In genomic region chr11:118917488-118918127, GRCh38 we compare ENCODE assay signal across 7 cellular contexts. TPM values are rescaled to one million over a fixed set of nuclear protein-coding genes. Genes with fewer than 3 reads are reported as not detected.
DNase-seq lines count a peak whose midpoint lies in the region; ATAC-seq and TF ChIP-seq lines count a peak whose summit lies in the region.

No MANE protein-coding gene starts in this region.

- H3K9me3 Mint-ChIP-seq in stimulated activated naive CD8-positive, alpha-beta T cell treated with anti-CD3 and anti-CD28 coated beads, Interleukin-15, amount 100 ng/mL, for 72 hours: no peaks in the 10 kb centered on the region

- peak overlapping the region; percentile 84 for H3K9ac ChIP-seq in mammary epithelial cell (ENCODE audit: insufficient read depth, low read length)

- H3K9me3 ChIP-seq in Peyer's patch (no peaks in the 10 kb centered on the region), mammary epithelial cell (replicated peaks; ENCODE audit: insufficient read depth, low read length) (no peaks in the 10 kb centered on the region)

- no peaks in the 10 kb centered on the region for H3K36me3 ChIP-seq in Peyer's patch
- no peaks in the 10 kb centered on the region for H3K36me3 ChIP-seq in mammary epithelial cell (ENCODE audit: insufficient read depth, low read length)

- peak; percentile 83 for DNase-seq in H4 (ENCODE audit: low spot score)
- peak in 2 of 3 donors; percentile 87 to 89 for DNase-seq in Peyer's patch
- DNase-seq in mammary epithelial cell: peak; percentile 94
- peak; percentile 56 to 83 for DNase-seq in stimulated activated naive CD8-positive, alpha-beta T cell treated with anti-CD3 and anti-CD28 coated beads, Interleukin-15, amount 100 ng/mL, for 72 hours

- intact Hi-C loops in mammary epithelial cell (cut with micrococcal nuclease): no loop called here

- peaks cover 22 to 100% (median 77%) of the 10 kb centered on the region in 4 donors for H3K4me1 ChIP-seq in Peyer's patch
- peaks cover 99% of the 10 kb centered on the region for H3K4me1 ChIP-seq in mammary epithelial cell (ENCODE audit: insufficient read depth, low read length)

- no TSS peak for BruUV-seq in mammary epithelial cell (replicated peaks; lab: Mats Ljungman, UMichigan)

- no peaks in the 10 kb centered on the region for H4K20me1 ChIP-seq in mammary epithelial cell (ENCODE audit: insufficient read depth, low read length)

- peaks cover 93% of the 10 kb centered on the region for H3K79me2 ChIP-seq in mammary epithelial cell (ENCODE audit: insufficient read depth, low read length)

- CTCF ChIA-PET in mammary epithelial cell (lab: Charles Lee; ENCODE audit: low non-redundant PET): interaction anchor here (0.6 kb wide), 1 partner anchor 312 kb away, joined by 5 read pairs; no protein-coding TSS in a partner anchor

- no peak overlapping the region for H2AFZ ChIP-seq in mammary epithelial cell (ENCODE audit: low read depth, low read length)

- TF ChIP-seq CTCF in Peyer's patch (IDR thresholded peaks at IDR 0.05): peak in 2 of 6 experiments; percentile 10 to 26
- TF ChIP-seq CTCF in mammary epithelial cell (conservative IDR thresholded peaks at IDR 0.05 in 1 of 2, IDR thresholded peaks at IDR 0.05 in 1 of 2; ENCODE audit: extremely low read depth in 1 of 2, insufficient read depth in 1 of 2, low read depth in 1 of 2, low read length in 2 of 2): no peak

- WGBS in mammary epithelial cell (ENCODE audit: low coverage, missing lambda C conversion rate): 0% methylated on average over 8 of the region's 13 CpGs

- H3K27ac ChIP-seq in Peyer's patch: peak overlapping the region; percentile 89 to 99 (median 96)
- H3K27ac ChIP-seq in mammary epithelial cell (ENCODE audit: insufficient read depth, low read depth, low read length): peak overlapping the region; percentile 88
- peak overlapping the region; percentile 79 for H3K27ac ChIP-seq in layer of hippocampus (ENCODE audit: low read depth, low read length)

- in situ Hi-C loops in mammary epithelial cell (cut with MboI; ENCODE audit: low sequenced_read_pairs in 2 of 2): no loop called here

- H3K27me3 ChIP-seq in Peyer's patch (no peaks in the 10 kb centered on the region), mammary epithelial cell (ENCODE audit: insufficient read depth, low read length) (no peaks in the 10 kb centered on the region), layer of hippocampus (ENCODE audit: control insufficient read depth, insufficient read depth, low read length) (no peaks in the 10 kb centered on the region)

- H3K27ac Mint-ChIP-seq in stimulated activated naive CD8-positive, alpha-beta T cell treated with anti-CD3 and anti-CD28 coated beads, Interleukin-15, amount 100 ng/mL, for 72 hours: peak overlapping the region; percentile 97 to 98

- H3K4me3 Mint-ChIP-seq in stimulated activated naive CD8-positive, alpha-beta T cell treated with anti-CD3 and anti-CD28 coated beads, Interleukin-15, amount 100 ng/mL, for 72 hours: peak overlapping the region; percentile 84 to 89

- peak overlapping the region; percentile 9 to 52 (median 31) for H3K4me3 ChIP-seq in Peyer's patch
- H3K4me3 ChIP-seq in mammary epithelial cell (replicated peaks in 1 of 3; ENCODE audit: insufficient read depth in 1 of 3, low read depth in 2 of 3, low read length in 3 of 3): peak overlapping the region in 1 of 3 experiments; percentile 7

- H3K27me3 Mint-ChIP-seq in stimulated activated naive CD8-positive, alpha-beta T cell treated with anti-CD3 and anti-CD28 coated beads, Interleukin-15, amount 100 ng/mL, for 72 hours: no peaks in the 10 kb centered on the region

- H3K4me2 ChIP-seq in mammary epithelial cell (ENCODE audit: insufficient read depth, low read depth, low read length): peak overlapping the region; percentile 64

- H3K4me1 Mint-ChIP-seq in stimulated activated naive CD8-positive, alpha-beta T cell treated with anti-CD3 and anti-CD28 coated beads, Interleukin-15, amount 100 ng/mL, for 72 hours: peaks cover 100% of the 10 kb centered on the region

- peak; percentile 63 for ATAC-seq in stimulated activated naive CD8-positive, alpha-beta T cell treated with anti-CD3 and anti-CD28 coated beads, Interleukin-15, amount 100 ng/mL, for 72 hours
- ATAC-seq in GM18858 (IDR thresholded peaks at IDR 0.05; ENCODE audit: unreplicated experiment) (no peak), GM21423 (IDR thresholded peaks at IDR 0.05; ENCODE audit: unreplicated experiment) (no peak)

- peak in 1 of 2 donors; percentile 36 for TF ChIP-seq POLR2A in Peyer's patch (IDR thresholded peaks at IDR 0.05)

- dilution Hi-C loops in mammary epithelial cell (cut with HindIII; ENCODE audit: low sequenced_read_pairs): no loop called here

RNA-seq across cellular contexts. Expression of gene BCL9L, which starts 8.1 kb away (rescaled TPM):
- 3.3 and 7.5 TPM in 2 replicates for total RNA-seq in H4 (2014; rRNA removed; shearing (Covaris generic))
- total RNA-seq in Peyer's patch: 10 to 100 TPM; 26.4 to 51.3 (median 34.1) TPM
- 100 to 1,000 TPM in 1 of 2 donors, 10 to 100 TPM in 1; 29.2 to 146 TPM for total RNA-seq in mammary epithelial cell
- polyA plus RNA-seq in mammary epithelial cell: 20.5 TPM
- 39.1 TPM for polyA minus RNA-seq in mammary epithelial cell

RNA-seq across cellular contexts. Expression of gene CXCR5, which starts 33.9 kb away (rescaled TPM):
- total RNA-seq in H4 (2014; rRNA removed; shearing (Covaris generic)): not detected in 2 replicates
- total RNA-seq in Peyer's patch (1 to 10 TPM in 2 of 4 donors, under 1 TPM in 1, not detected in 1; 0.66 to 7.4 (median 1.1) TPM), mammary epithelial cell (not detected)
- not detected for polyA plus RNA-seq in mammary epithelial cell
- not detected for polyA minus RNA-seq in mammary epithelial cell

RNA-seq across cellular contexts. Expression of gene UPK2, which starts 38.5 kb away (rescaled TPM):
- not detected in 2 replicates for total RNA-seq in H4 (2014; rRNA removed; shearing (Covaris generic))
- total RNA-seq in Peyer's patch (not detected), mammary epithelial cell (under 1 TPM in 1 of 2 donors, not detected in 1; 0.45 TPM)
- polyA plus RNA-seq in mammary epithelial cell: 0.74 TPM
- polyA minus RNA-seq in mammary epithelial cell: not detected

RNA-seq across cellular contexts. Expression of gene FOXR1, which starts 54.0 kb away (rescaled TPM):
- not detected in 2 replicates for total RNA-seq in H4 (2014; rRNA removed; shearing (Covaris generic))
- total RNA-seq in Peyer's patch (not detected), mammary epithelial cell (not detected)
- not detected for polyA plus RNA-seq in mammary epithelial cell
- polyA minus RNA-seq in mammary epithelial cell: not detected
